8 cellular contexts compared by ENCODE assay signal in the genomic region with DNA sequence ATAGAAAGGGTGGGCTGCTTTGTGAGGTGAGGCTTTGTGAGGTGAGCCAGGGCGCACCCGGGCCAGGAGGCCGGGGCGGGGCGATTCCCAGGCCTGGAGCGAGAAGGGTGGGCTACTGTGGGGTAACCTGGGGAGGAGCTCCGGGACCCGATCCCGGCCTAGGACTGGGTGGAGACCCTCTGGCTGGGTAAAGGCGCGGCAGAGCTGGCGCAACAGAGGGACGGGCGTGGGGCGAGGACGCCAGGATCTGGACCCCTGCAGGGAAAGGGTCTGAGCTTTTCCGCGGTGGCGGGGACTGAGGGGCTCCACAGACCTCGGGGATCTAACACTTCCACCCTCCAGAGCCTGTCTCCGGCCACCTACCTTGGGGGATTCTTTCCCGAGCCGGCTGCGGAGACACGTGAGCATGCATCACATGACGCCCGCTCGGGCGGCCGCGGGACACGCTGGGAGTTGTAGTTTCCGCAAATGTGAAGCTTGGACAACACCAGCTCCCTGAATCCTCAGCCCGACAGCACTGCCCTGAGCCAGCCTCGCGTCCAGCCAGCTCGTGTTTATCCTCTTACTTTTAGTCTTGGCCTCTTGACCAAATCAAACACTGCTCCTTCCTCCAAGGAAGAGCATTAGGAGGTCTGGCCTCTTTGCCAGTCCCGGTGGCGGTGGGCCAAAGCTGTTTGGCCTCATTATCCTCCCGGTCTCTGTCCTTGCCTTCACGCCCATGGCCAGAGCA. TPM values are rescaled to one million over a fixed set of nuclear protein-coding genes. Genes with fewer than 3 reads are reported as not detected.
DNase-seq lines count a peak whose midpoint lies in the region; ATAC-seq and TF ChIP-seq lines count a peak whose summit lies in the region.

A gene with protein sequence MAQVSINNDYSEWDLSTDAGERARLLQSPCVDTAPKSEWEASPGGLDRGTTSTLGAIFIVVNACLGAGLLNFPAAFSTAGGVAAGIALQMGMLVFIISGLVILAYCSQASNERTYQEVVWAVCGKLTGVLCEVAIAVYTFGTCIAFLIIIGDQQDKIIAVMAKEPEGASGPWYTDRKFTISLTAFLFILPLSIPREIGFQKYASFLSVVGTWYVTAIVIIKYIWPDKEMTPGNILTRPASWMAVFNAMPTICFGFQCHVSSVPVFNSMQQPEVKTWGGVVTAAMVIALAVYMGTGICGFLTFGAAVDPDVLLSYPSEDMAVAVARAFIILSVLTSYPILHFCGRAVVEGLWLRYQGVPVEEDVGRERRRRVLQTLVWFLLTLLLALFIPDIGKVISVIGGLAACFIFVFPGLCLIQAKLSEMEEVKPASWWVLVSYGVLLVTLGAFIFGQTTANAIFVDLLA (minus strand): TSS at position 417 of the 730 bp plus-strand sequence. CDS start 4,644 bp downstream, outside the sequence.

- H3K9me3 ChIP-seq in DOHH2 (ENCODE audit: control insufficient read depth, insufficient read depth, low read length) = no peaks in the 10 kb centered on the region
- H3K9me3 ChIP-seq in gastroesophageal sphincter = no peaks in the 10 kb centered on the region
- no peaks in the 10 kb centered on the region for H3K9me3 ChIP-seq in neutrophil

- peak; percentile 98 for ATAC-seq in GM21717 (IDR thresholded peaks at IDR 0.05; ENCODE audit: unreplicated experiment)
- ATAC-seq in gastroesophageal sphincter = peak; percentile 93

- H3K27ac ChIP-seq in DOHH2 (ENCODE audit: low read depth, low read length) (no peak within 1 kb of the TSS), gastroesophageal sphincter (peak within 1 kb of the TSS; percentile 24 to 85 (median 83)), neutrophil (no peak within 1 kb of the TSS)

- peak within 1 kb of the TSS; percentile 81 for H3K4me3 ChIP-seq in DOHH2 (ENCODE audit: low read length)
- peak within 1 kb of the TSS; percentile 90 for H3K4me3 ChIP-seq in Jurkat, Clone E6-1 (ENCODE audit: low read length)
- peak within 1 kb of the TSS; percentile 91 to 94 for H3K4me3 ChIP-seq in gastroesophageal sphincter
- H3K4me3 ChIP-seq in neutrophil (ENCODE audit: low read depth in 1 of 2, low read length in 1 of 2) = peak within 1 kb of the TSS; percentile 65 to 67

- no peaks in the 10 kb centered on the region for H4K20me1 ChIP-seq in DOHH2 (ENCODE audit: control insufficient read depth, insufficient read depth, low read depth, low read length)

- H3K36me3 ChIP-seq in DOHH2 (ENCODE audit: control insufficient read depth, low read length) (no peaks in the 10 kb centered on the region), gastroesophageal sphincter (peaks cover 0 to 23% of the 10 kb centered on the region in 2 donors), neutrophil (no peaks in the 10 kb centered on the region)

- H3K27me3 ChIP-seq in DOHH2 (ENCODE audit: control insufficient read depth, low read length) = no peaks in the 10 kb centered on the region
- no peaks in the 10 kb centered on the region for H3K27me3 ChIP-seq in gastroesophageal sphincter
- peaks cover 9% of the 10 kb centered on the region for H3K27me3 ChIP-seq in neutrophil

- DNase-seq in Jurkat, Clone E6-1 (ENCODE audit: low read depth, low spot score) = peak; percentile 52
- peak; percentile 83 for DNase-seq in SK-MEL-5 (ENCODE audit: low read depth, low spot score)
- peak; percentile 75 for DNase-seq in activated naive CD4-positive, alpha-beta T cell treated with Interleukin-2 at 50 U/mL for 16 hours

- TF ChIP-seq CTCF in DOHH2 (IDR thresholded peaks at IDR 0.05; ENCODE audit: low read depth, low read length, poor library complexity, severe bottlenecking) (no peak), gastroesophageal sphincter (IDR thresholded peaks at IDR 0.05) (no peak), neutrophil (IDR thresholded peaks at IDR 0.05) (no peak), subcutaneous adipose tissue (IDR thresholded peaks at IDR 0.05; ENCODE audit: low read depth) (no peak)

- H3K4me1 ChIP-seq in DOHH2 (ENCODE audit: control insufficient read depth, low read length) (peaks cover 10% of the 10 kb centered on the region), gastroesophageal sphincter (peaks cover 0 to 30% (median 16%) of the 10 kb centered on the region in 3 donors), neutrophil (ENCODE audit: control insufficient read depth in 1 of 2, insufficient read depth in 1 of 2, low read depth in 1 of 2, low read length in 1 of 2) (peaks cover 6 to 11% of the 10 kb centered on the region in 2 experiments)

- in situ Hi-C loops in SK-MEL-5 (cut with HindIII; ENCODE audit: low pct_unique_long_range_greater_than_20kb, low sequenced_read_pairs) = no loop called here

- H3K4me2 ChIP-seq in DOHH2 (ENCODE audit: low read length) = peak within 1 kb of the TSS; percentile 75

- H3K9me2 ChIP-seq in DOHH2 (replicated peaks; ENCODE audit: control insufficient read depth, low read length) = no peaks in the 10 kb centered on the region

- no peaks in the 10 kb centered on the region for H3F3A ChIP-seq in DOHH2 (ENCODE audit: control insufficient read depth, insufficient read depth)

- peak in 1 of 2 donors; percentile 33 for TF ChIP-seq POLR2A in gastroesophageal sphincter (IDR thresholded peaks at IDR 0.05)

- no peaks in the 10 kb centered on the region for H3K79me2 ChIP-seq in DOHH2 (ENCODE audit: control insufficient read depth, low read length)

- WGBS in gastroesophageal sphincter (ENCODE audit: low coverage in 1 of 2), 2 donors = 0% methylated on average over 3 of the region's 41 CpGs; no CpG with 5 or more reads in 1 of the 2 donors

- TF ChIP-seq EP300 in gastroesophageal sphincter (IDR thresholded peaks at IDR 0.05) = no peak

RNA-seq across cellular contexts. Expression of the gene that starts here (rescaled TPM):
- polyA plus RNA-seq in Jurkat, Clone E6-1 (2012; ENCODE audit: insufficient read depth, insufficient read length) = 8.8 TPM
- 23.4 and 30.3 TPM in 2 replicates for total RNA-seq in SK-MEL-5 (2014; rRNA removed; shearing (Covaris generic))
- 25.2 and 32.5 TPM in 2 replicates for polyA plus RNA-seq in SK-MEL-5 (2015; cell fraction: cytosol; rRNA removed)
- 53.6 and 57.8 TPM in 2 replicates for polyA plus RNA-seq in SK-MEL-5 (2015; cell fraction: nucleus; rRNA removed)
- total RNA-seq in gastroesophageal sphincter (10 to 100 TPM; 10.7 to 20.7 (median 14.7) TPM), subcutaneous adipose tissue (10 to 100 TPM in 3 of 4 donors, 1 to 10 TPM in 1; 6.4 to 22.8 (median 15.4) TPM)

Comparison
In these comparisons a context has a peak if more than half of its experiments do, and no peak if none do; other contexts are left out.
1. H3K27ac ChIP-seq: peak in gastroesophageal sphincter (4 of 4); none in DOHH2 (single experiment) and neutrophil (single experiment).
2. Peak in every context shown above with its lines, with median percentiles within 50 percentile points of each other: H3K4me3 ChIP-seq and DNase-seq.